23 cellular contexts compared by ENCODE assay signal in the genomic region with DNA sequence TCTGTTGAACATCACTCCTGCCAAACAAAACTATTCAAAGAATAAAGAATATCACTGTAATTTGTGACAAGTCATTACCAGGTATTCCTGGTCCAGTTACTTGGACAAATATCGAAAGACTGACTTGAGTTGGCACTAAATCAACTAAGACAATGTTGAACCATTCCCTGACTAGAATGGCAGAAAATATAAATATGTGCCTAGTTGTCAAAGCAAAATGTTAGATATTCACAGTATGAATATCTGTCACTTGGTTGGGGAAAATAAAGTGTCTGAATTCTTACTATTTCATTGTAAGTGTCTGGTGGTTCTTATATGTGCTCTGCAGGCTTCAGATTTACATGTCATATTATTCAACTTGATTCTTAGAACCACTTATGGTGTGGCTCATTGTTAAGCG.
DNase-seq lines count a peak whose midpoint lies in the region; FAIRE-seq and TF ChIP-seq lines count a peak whose summit lies in the region.
"Had no signal": no experiment of that assay in that cellular context is flagged by ENCODE, and none has a peak within 500 bp of the region (broad histone marks: within the 10 kb centered on the region; RNA-seq: fewer than 3 reads in every experiment).

No MANE protein-coding gene starts in this region.

- H3K79me2 ChIP-seq in astrocyte (ENCODE audit: insufficient read depth, low read length) (no peaks in the 10 kb centered on the region), osteoblast (ENCODE audit: insufficient read depth, low read length) (no peaks in the 10 kb centered on the region)

- TF ChIP-seq CTCF in astrocyte (IDR thresholded peaks at IDR 0.05; ENCODE audit: insufficient read depth, low read depth, low read length) (no peak), BE2C (IDR thresholded peaks at IDR 0.05; ENCODE audit: low read depth, low read length) (no peak), osteoblast (IDR thresholded peaks at IDR 0.05; ENCODE audit: extremely low read depth, low read depth, low read length) (no peak)

- FAIRE-seq in astrocyte (lab: Jason Lieb, UNC) = peak; percentile 26
- FAIRE-seq: A204.1, GM12878, GM19239 had no signal

- H3K9me3 Mint-ChIP-seq in astrocyte (ENCODE audit: unreplicated experiment) = no peaks in the 10 kb centered on the region
- H3K9me3 Mint-ChIP-seq: GM23338, H9 had no signal

- H3K27ac ChIP-seq in astrocyte (ENCODE audit: low read depth, low read length) = no peak overlapping the region
- H3K27ac ChIP-seq in osteoblast (ENCODE audit: low read depth, low read length) = no peak overlapping the region
- no peak overlapping the region for H3K27ac ChIP-seq in effector memory CD4-positive, alpha-beta T cell (ENCODE audit: insufficient read depth, low read length, poor library complexity, severe bottlenecking)
- H3K27ac ChIP-seq: 22Rv1; BLaER1 treated with 17β-estradiol and CSF1 and Interleukin-3, amounts not matched to agents 10 nM and 100 nM had no signal

- H3K4me1 ChIP-seq in astrocyte (ENCODE audit: insufficient read depth, low read length) (no peaks in the 10 kb centered on the region), BE2C (no peaks in the 10 kb centered on the region), osteoblast (ENCODE audit: insufficient read depth, low read length) (no peaks in the 10 kb centered on the region)
- H3K4me1 ChIP-seq in effector memory CD4-positive, alpha-beta T cell (ENCODE audit: control insufficient read depth, insufficient read depth, low read length, poor library complexity, severe bottlenecking) = no peaks in the 10 kb centered on the region

- H4K20me1 ChIP-seq in astrocyte (ENCODE audit: insufficient read depth, low read length) (no peaks in the 10 kb centered on the region), osteoblast (ENCODE audit: insufficient read depth, low read length) (no peaks in the 10 kb centered on the region)
- H4K20me1 ChIP-seq: BLaER1 treated with 17β-estradiol and CSF1 and Interleukin-3, amounts not matched to agents 10 nM and 100 nM had no signal

- H3K9me3 ChIP-seq in astrocyte (ENCODE audit: insufficient read depth, low read depth, low read length) = no peaks in the 10 kb centered on the region
- H3K9me3 ChIP-seq in BE2C = no peaks in the 10 kb centered on the region
- H3K9me3 ChIP-seq in osteoblast (ENCODE audit: low read depth, low read length) = no peaks in the 10 kb centered on the region
- H3K9me3 ChIP-seq in effector memory CD4-positive, alpha-beta T cell (ENCODE audit: control insufficient read depth, low read length) = no peaks in the 10 kb centered on the region

- H3K4me2 ChIP-seq in astrocyte (ENCODE audit: low read length) (no peak overlapping the region), osteoblast (ENCODE audit: insufficient read depth, low read length) (no peak overlapping the region)
- H3K4me2 ChIP-seq: BLaER1 treated with 17β-estradiol and CSF1 and Interleukin-3, amounts not matched to agents 10 nM and 100 nM; GM23338 had no signal

- H3K27me3 ChIP-seq in astrocyte (ENCODE audit: insufficient read depth, low read length) (no peaks in the 10 kb centered on the region), BE2C (no peaks in the 10 kb centered on the region), osteoblast (ENCODE audit: insufficient read depth, low read length) (no peaks in the 10 kb centered on the region)
- no peaks in the 10 kb centered on the region for H3K27me3 ChIP-seq in effector memory CD4-positive, alpha-beta T cell (replicated peaks; ENCODE audit: control insufficient read depth, insufficient read depth, low read length, poor library complexity, severe bottlenecking)
- H3K27me3 ChIP-seq: BLaER1 treated with 17β-estradiol and CSF1 and Interleukin-3, amounts not matched to agents 10 nM and 100 nM had no signal

- H3K4me3 ChIP-seq in astrocyte (ENCODE audit: insufficient read depth, low read depth, low read length) (no peak overlapping the region), BE2C (ENCODE audit: low read depth, low read length) (no peak overlapping the region), osteoblast (ENCODE audit: insufficient read depth, low read length) (no peak overlapping the region)
- no peak overlapping the region for H3K4me3 ChIP-seq in effector memory CD4-positive, alpha-beta T cell (ENCODE audit: insufficient read depth, low read depth, low read length, poor library complexity, severe bottlenecking)
- H3K4me3 ChIP-seq: BLaER1 treated with 17β-estradiol and CSF1 and Interleukin-3, amounts not matched to agents 10 nM and 100 nM; GM12878; GM23338 had no signal

- H2AFZ ChIP-seq in astrocyte (ENCODE audit: low read depth, low read length) (no peak overlapping the region), osteoblast (ENCODE audit: low read length) (no peak overlapping the region)
- H2AFZ ChIP-seq: GM23338 had no signal

- no peak overlapping the region for H3K9ac ChIP-seq in astrocyte (ENCODE audit: low read length)
- H3K9ac ChIP-seq: BLaER1 treated with 17β-estradiol and CSF1 and Interleukin-3, amounts not matched to agents 10 nM and 100 nM had no signal

- H3K4me1 Mint-ChIP-seq in astrocyte (ENCODE audit: low read depth, unreplicated experiment) = no peaks in the 10 kb centered on the region
- H3K4me1 Mint-ChIP-seq: B cell; CD14-positive monocyte; CD8-positive, alpha-beta memory T cell; GM23338; H9 had no signal

- H3K27ac Mint-ChIP-seq in astrocyte (ENCODE audit: unreplicated experiment) = no peak overlapping the region
- H3K27ac Mint-ChIP-seq: B cell; CD14-positive monocyte; CD4-positive, alpha-beta T cell; CD8-positive, alpha-beta memory T cell; GM23338; H9 had no signal

- no peaks in the 10 kb centered on the region for H3K36me3 ChIP-seq in astrocyte (ENCODE audit: insufficient read depth, low read length)
- no peaks in the 10 kb centered on the region for H3K36me3 ChIP-seq in BE2C
- H3K36me3 ChIP-seq in osteoblast (ENCODE audit: insufficient read depth, low read length) = no peaks in the 10 kb centered on the region
- no peaks in the 10 kb centered on the region for H3K36me3 ChIP-seq in effector memory CD4-positive, alpha-beta T cell (ENCODE audit: control insufficient read depth, insufficient read depth, low read length)
- H3K36me3 ChIP-seq: BLaER1 treated with 17β-estradiol and CSF1 and Interleukin-3, amounts not matched to agents 10 nM and 100 nM had no signal

- no peak overlapping the region for H3K4me3 Mint-ChIP-seq in astrocyte (ENCODE audit: unreplicated experiment)
- H3K4me3 Mint-ChIP-seq: B cell; CD14-positive monocyte; CD4-positive, alpha-beta T cell; CD8-positive, alpha-beta memory T cell; GM23338; H9 had no signal

- no peaks in the 10 kb centered on the region for H3K27me3 Mint-ChIP-seq in astrocyte (ENCODE audit: low read depth, unreplicated experiment)
- H3K27me3 Mint-ChIP-seq: B cell; CD4-positive, alpha-beta T cell; CD8-positive, alpha-beta memory T cell had no signal

- DNase-seq in DMS53 (lab: John Stamatoyannopoulos, UW) (peak; percentile 10), DMS53 treated with DMSO at 0.1 percent for 48 hours (lab: John Stamatoyannopoulos, UW; ENCODE audit: unreplicated experiment) (no peak), SHP77 treated with DMSO at 0.1 percent for 48 hours (lab: John Stamatoyannopoulos, UW) (peak; percentile 19), SHP77 (lab: John Stamatoyannopoulos, UW) (no peak), astrocyte (ENCODE audit: low read depth) (no peak), BE2C (no peak), osteoblast (ENCODE audit: insufficient read length, low spot score, missing footprints) (no peak)
- DNase-seq in effector memory CD4-positive, alpha-beta T cell = no peak
- DNase-seq: Calu3; CD4-positive, alpha-beta T cell; CD8-positive, alpha-beta memory T cell; DMS79; EL; GDM1; H9 had no signal

- no peaks in the 10 kb centered on the region for H3K36me3 Mint-ChIP-seq in astrocyte (ENCODE audit: low read depth, unreplicated experiment)
- H3K36me3 Mint-ChIP-seq: CD14-positive monocyte; CD8-positive, alpha-beta memory T cell had no signal

Comparison
In these comparisons a context has a peak if more than half of its experiments do, and no peak if none do; other contexts are left out.
1. DNase-seq: peak in DMS53 (single experiment) and SHP77 treated with DMSO at 0.1 percent for 48 hours (single experiment); none in DMS53 treated with DMSO at 0.1 percent for 48 hours (single experiment), SHP77 (0 of 2), astrocyte (single experiment), BE2C (single experiment), osteoblast (single experiment) and effector memory CD4-positive, alpha-beta T cell (0 of 3).